ENCODE assay signal across 20 cellular contexts in the genomic region with DNA sequence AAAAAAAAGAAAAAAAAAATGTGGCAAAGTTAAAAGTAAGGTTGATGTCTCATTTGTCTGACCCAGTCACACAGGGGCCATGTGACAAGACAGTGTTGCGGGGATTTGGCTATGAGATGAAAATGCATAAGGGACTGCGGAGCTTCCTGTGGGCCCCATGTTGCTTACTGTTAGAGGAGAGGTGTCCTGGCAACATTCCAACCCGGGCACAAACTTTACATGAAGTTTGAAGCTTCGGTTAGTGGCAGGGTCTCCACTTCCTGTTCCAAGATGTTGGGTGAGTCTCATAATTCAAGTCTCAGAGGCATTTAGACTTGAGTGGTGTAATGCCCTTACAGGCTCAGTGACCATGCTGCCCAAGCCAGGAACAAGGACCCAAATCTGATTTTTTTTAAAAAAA.
"Had no signal": no experiment of that assay in that cellular context is flagged by ENCODE, and none has a peak within 500 bp of the region (broad histone marks: within the 10 kb centered on the region; RNA-seq: fewer than 3 reads in every experiment).

No MANE protein-coding gene starts in this region.

- H3K4me3 ChIP-seq: breast epithelium, dorsolateral prefrontal cortex, pancreas, psoas muscle, right atrium auricular region, tibial artery had no signal

- DNase-seq: activated CD4-positive, alpha-beta T cell treated with anti-CD3 and anti-CD28 coated beads, Interleukin-2, amount 50 U/mL, for 1 hour; activated CD4-positive, CD25-positive, alpha-beta regulatory T cell treated with anti-CD3 and anti-CD28 coated beads, Interleukin-2, amount 50 U/mL, for 72 hours; activated CD8-positive, alpha-beta memory T cell treated with anti-CD3 and anti-CD28 coated beads for 24 hours; activated CD8-positive, alpha-beta memory T cell treated with anti-CD3 and anti-CD28 coated beads, Interleukin-2, amount 50 U/mL, for 48 hours; activated naive CD4-positive, alpha-beta T cell; activated naive CD8-positive, alpha-beta T cell treated with anti-CD3 and anti-CD28 coated beads for 36 hours; activated T-cell treated with anti-CD3 and anti-CD28 coated beads, Interleukin-2, amount 50 U/mL, for 4 hours; dorsolateral prefrontal cortex; effector memory CD8-positive, alpha-beta T cell; glutamatergic neuron; hippocampal formation; pancreas; psoas muscle; stimulated activated CD4-positive, alpha-beta T cell treated with anti-CD3 and anti-CD28 coated beads, Interleukin-12 subunit alpha, Interleukin-12 subunit beta, amount 100 ng/mL, for 4 hours; stimulated activated CD4-positive, alpha-beta T cell treated with anti-CD3 and anti-CD28 coated beads, Interleukin-4, amount 100 ng/mL, for 4 hours; tibial artery; WERI-Rb-1 had no signal

- H3K36me3 ChIP-seq: breast epithelium, neutrophil, pancreas, right atrium auricular region, tibial artery, WERI-Rb-1 had no signal

- H3K9me3 ChIP-seq: breast epithelium, neutrophil, psoas muscle, right atrium auricular region, tibial artery had no signal

- H3K27me3 ChIP-seq: breast epithelium, dorsolateral prefrontal cortex, neutrophil, pancreas, right atrium auricular region, tibial artery had no signal

- H3K27ac ChIP-seq: breast epithelium, neutrophil, pancreas, psoas muscle, right atrium auricular region, tibial artery, WERI-Rb-1 had no signal
